33 cellular contexts compared by ENCODE assay signal in genomic region chr13:51759240-51759639, GRCh38. TPM values are rescaled to one million over a fixed set of nuclear protein-coding genes. Genes with fewer than 3 reads are reported as not detected.
DNase-seq lines count a peak whose midpoint lies in the region; ATAC-seq, FAIRE-seq and TF ChIP-seq lines count a peak whose summit lies in the region.
"Had no signal": no experiment of that assay in that cellular context is flagged by ENCODE, and none has a peak within 500 bp of the region (broad histone marks: within the 10 kb centered on the region; RNA-seq: fewer than 3 reads in every experiment).

No MANE protein-coding gene starts in this region.

- ATAC-seq in GM18505 (IDR thresholded peaks at IDR 0.05; ENCODE audit: unreplicated experiment) (no peak), HG03439 (IDR thresholded peaks at IDR 0.05; ENCODE audit: unreplicated experiment) (no peak), GM19463 (IDR thresholded peaks at IDR 0.05; ENCODE audit: unreplicated experiment) (no peak)
- ATAC-seq: esophagus mucosa; gastroesophageal sphincter; lower lobe of right lung; naive thymus-derived CD8-positive, alpha-beta T cell; stimulated activated memory B cell treated with anti-CD40 and anti-IgM and Interleukin-4, amounts not matched to agents 10 μg/mL and 1 μg/mL and 100 μg/mL, for 72 hours had no signal

- TF ChIP-seq CTCF in AG04450 (IDR thresholded peaks at IDR 0.05; ENCODE audit: low read depth, low read length) (no peak), bronchial epithelial cell (IDR thresholded peaks at IDR 0.05; ENCODE audit: insufficient read depth, low read length, severe bottlenecking) (no peak)

- H3K27me3 ChIP-seq in AG04450 (ENCODE audit: control insufficient read depth, insufficient read depth, low read length) (no peaks in the 10 kb centered on the region), bronchial epithelial cell (ENCODE audit: control insufficient read depth, insufficient read depth, low read length) (no peaks in the 10 kb centered on the region)
- H3K27me3 ChIP-seq: gastroesophageal sphincter, hepatocyte, upper lobe of left lung had no signal

- POLR2A ChIA-PET in AG04450 (lab: Yijun Ruan, JAX) = interaction anchor here (1.5 kb wide), 1 partner anchor 306 kb away, joined by 5 read pairs; the partner anchor contains the start of gene INTS6

- FAIRE-seq in bronchial epithelial cell (lab: Jason Lieb, UNC) = no peak
- FAIRE-seq: HTR-8/SVneo, RCC 7860 had no signal

- CTCF ChIA-PET in AG04450 (lab: Charles Lee) = interaction anchor here (1.4 kb wide), 1 partner anchor 28 kb away, joined by 3 read pairs; no protein-coding TSS in a partner anchor

- H3K4me3 ChIP-seq in AG04450 (ENCODE audit: low read depth, low read length) = no peak overlapping the region
- H3K4me3 ChIP-seq in bronchial epithelial cell (ENCODE audit: low read depth, low read length) = no peak overlapping the region
- H3K4me3 ChIP-seq: gastroesophageal sphincter, hepatocyte, lower lobe of right lung, upper lobe of left lung had no signal

- H3K27ac ChIP-seq in AG04450 (ENCODE audit: low read depth, low read length) = no peak overlapping the region
- H3K27ac ChIP-seq: gastroesophageal sphincter, hepatocyte, lower lobe of right lung, upper lobe of left lung had no signal

- no peak for TF ChIP-seq POLR2A in GM18505 (IDR thresholded peaks at IDR 0.05; ENCODE audit: borderline replicate concordance, extremely low read depth, insufficient read depth, insufficient read length)

- peak; percentile 29 for DNase-seq in AG04450 (ENCODE audit: low read depth, low spot score)
- peak; percentile 37 for DNase-seq in HT1080 (ENCODE audit: low read depth)
- peak; percentile 17 for DNase-seq in bronchial epithelial cell (ENCODE audit: low read depth)
- peak; percentile 63 for DNase-seq in hepatic stellate cell (ENCODE audit: low spot score)
- no peak for DNase-seq in NCI-H446 (lab: John Stamatoyannopoulos, UW)
- DNase-seq: activated CD4-positive, alpha-beta T cell treated with anti-CD3 and anti-CD28 coated beads for 1 hour; AML-193; Calu3; CD4-positive, CD25-positive, alpha-beta regulatory T cell; cortex of kidney; DMS79; GOT3; KBM-7; lower lobe of right lung; naive thymus-derived CD8-positive, alpha-beta T cell; NCI-H1417 treated with DMSO at 0.1 percent for 48 hours; NCI-H2081; NCI-H2227 treated with DMSO at 0.1 percent for 48 hours; NCI-H774; nucleus accumbens; SIG-M5; stimulated activated CD4-positive, alpha-beta T cell treated with anti-CD3 and anti-CD28 coated beads, Interleukin-15, amount 100 ng/mL, for 24 hours; substantia nigra; upper lobe of left lung had no signal

- peaks cover 31% of the 10 kb centered on the region for H3K36me3 ChIP-seq in bronchial epithelial cell (ENCODE audit: control insufficient read depth, insufficient read depth, low read length)

- no peaks in the 10 kb centered on the region for H3K9me3 ChIP-seq in AG04450 (ENCODE audit: control insufficient read depth, insufficient read depth, low read length)
- H3K9me3 ChIP-seq: gastroesophageal sphincter, lower lobe of right lung, upper lobe of left lung had no signal

RNA-seq across cellular contexts. Expression of gene DHRS12, which starts 44.7 kb away (rescaled TPM):
- polyA plus RNA-seq in AG04450 (2011; rRNA removed) = 3.7 and 4.6 TPM in 2 replicates
- polyA minus RNA-seq in AG04450 (2011; rRNA and poly(A)+ RNA removed) = 1.6 and 1.8 TPM in 2 replicates
- 0.94 and 5.9 TPM in 2 replicates for total RNA-seq in HT1080 (2014; rRNA removed; shearing (Covaris generic))
- 2.3 and 2.4 TPM in 2 replicates for polyA plus RNA-seq in HT1080 (2015; cell fraction: cytosol; rRNA removed)
- polyA plus RNA-seq in HT1080 (2015; cell fraction: nucleus; rRNA removed) = 2.2 and 6.2 TPM in 2 replicates
- total RNA-seq in bronchial epithelial cell = 2.4 and 6.0 TPM in 2 replicates

Comparison
In these comparisons a context has a peak if more than half of its experiments do, and no peak if none do; other contexts are left out.
1. DNase-seq: peak in AG04450 (single experiment), HT1080 (single experiment), bronchial epithelial cell (single experiment) and hepatic stellate cell (single experiment); none in NCI-H446 (0 of 2).